ENCODE assay signal across 8 cellular contexts in the genomic region with DNA sequence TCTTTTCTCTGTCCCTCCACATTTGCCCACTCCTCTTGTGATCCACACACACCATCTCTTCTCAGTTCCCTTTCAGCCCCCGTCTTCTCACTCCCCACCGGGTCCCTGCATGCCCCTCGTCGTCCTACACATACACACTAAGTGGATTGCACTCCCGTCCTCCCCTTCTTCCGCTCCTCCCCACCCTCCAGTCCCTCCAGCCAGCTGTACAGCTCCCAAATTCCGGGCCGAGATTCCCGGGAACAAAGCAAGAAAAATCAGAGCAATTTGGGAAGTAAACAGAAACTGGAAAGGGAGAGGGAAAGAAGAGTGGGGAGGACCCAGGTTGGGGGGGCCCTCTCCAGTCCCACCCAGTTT. TPM values are rescaled to one million over a fixed set of nuclear protein-coding genes. Genes with fewer than 3 reads are reported as not detected.
DNase-seq lines count a peak whose midpoint lies in the region; ATAC-seq and TF ChIP-seq lines count a peak whose summit lies in the region.

No MANE protein-coding gene starts in this region.

- intact Hi-C loops in activated naive CD4-positive, alpha-beta T cell treated with anti-CD3 and anti-CD28 coated beads for 36 hours (cut with micrococcal nuclease) = loop anchor here (5.0 kb wide), 1 partner anchor 405 kb away; a partner anchor contains a TSS

- no peaks in the 10 kb centered on the region for H3K9me3 Mint-ChIP-seq in activated naive CD4-positive, alpha-beta T cell treated with anti-CD3 and anti-CD28 coated beads for 36 hours
- no peaks in the 10 kb centered on the region for H3K9me3 Mint-ChIP-seq in stimulated activated memory B cell treated with anti-CD40 and anti-IgM and Interleukin-4, amounts not matched to agents 10 μg/mL and 1 μg/mL and 100 μg/mL, for 72 hours

- H3K36me3 Mint-ChIP-seq in activated naive CD4-positive, alpha-beta T cell treated with anti-CD3 and anti-CD28 coated beads for 36 hours (ENCODE audit: low read depth) = no peaks in the 10 kb centered on the region
- H3K36me3 Mint-ChIP-seq in stimulated activated memory B cell treated with anti-CD40 and anti-IgM and Interleukin-4, amounts not matched to agents 10 μg/mL and 1 μg/mL and 100 μg/mL, for 72 hours = no peaks in the 10 kb centered on the region

- peaks cover 22% of the 10 kb centered on the region for H3K4me1 ChIP-seq in iPS-18a (ENCODE audit: control insufficient read depth, low read depth, low read length)

- ATAC-seq in stimulated activated memory B cell treated with anti-CD40 and anti-IgM and Interleukin-4, amounts not matched to agents 10 μg/mL and 1 μg/mL and 100 μg/mL, for 72 hours = no peak
- ATAC-seq in GM18909 (IDR thresholded peaks at IDR 0.05; ENCODE audit: poor library complexity, unreplicated experiment) = no peak

- peak overlapping the region; percentile 85 for H3K4me3 ChIP-seq in iPS-18a (ENCODE audit: low read length)

- H3K27ac Mint-ChIP-seq in activated naive CD4-positive, alpha-beta T cell treated with anti-CD3 and anti-CD28 coated beads for 36 hours = no peak overlapping the region
- peak overlapping the region; percentile 44 for H3K27ac Mint-ChIP-seq in stimulated activated memory B cell treated with anti-CD40 and anti-IgM and Interleukin-4, amounts not matched to agents 10 μg/mL and 1 μg/mL and 100 μg/mL, for 72 hours

- H3K27me3 Mint-ChIP-seq in activated naive CD4-positive, alpha-beta T cell treated with anti-CD3 and anti-CD28 coated beads for 36 hours (ENCODE audit: low read depth) = peaks cover 6% of the 10 kb centered on the region
- H3K27me3 Mint-ChIP-seq in stimulated activated memory B cell treated with anti-CD40 and anti-IgM and Interleukin-4, amounts not matched to agents 10 μg/mL and 1 μg/mL and 100 μg/mL, for 72 hours = peaks cover 15% of the 10 kb centered on the region

- 2 to 8% (median 5%) methylated on average over 9 of the region's 9 CpGs for WGBS in adipose tissue, 3 donors

- H3K9me3 ChIP-seq in iPS-18a (ENCODE audit: control insufficient read depth, low read depth, low read length) = no peaks in the 10 kb centered on the region

- peak overlapping the region; percentile 71 for H3K4me3 Mint-ChIP-seq in activated naive CD4-positive, alpha-beta T cell treated with anti-CD3 and anti-CD28 coated beads for 36 hours
- peak overlapping the region; percentile 69 for H3K4me3 Mint-ChIP-seq in stimulated activated memory B cell treated with anti-CD40 and anti-IgM and Interleukin-4, amounts not matched to agents 10 μg/mL and 1 μg/mL and 100 μg/mL, for 72 hours

- H3K27ac ChIP-seq in adipose tissue (ENCODE audit: low read depth, low read length) = peak overlapping the region; percentile 41
- no peak overlapping the region for H3K27ac ChIP-seq in iPS-18a (ENCODE audit: low read length)

- no peaks in the 10 kb centered on the region for H3K36me3 ChIP-seq in iPS-18a (ENCODE audit: control insufficient read depth, low read depth, low read length)

- no peak for TF ChIP-seq CTCF in GM20000 (IDR thresholded peaks at IDR 0.05; ENCODE audit: extremely low read depth, missing control alignments)

- CTCF ChIA-PET in activated naive CD4-positive, alpha-beta T cell treated with anti-CD3 and anti-CD28 coated beads for 36 hours (lab: Charles Lee) = interaction anchor here (9.4 kb wide), 1 partner anchor 25 kb away, joined by 360 read pairs; a partner anchor contains a TSS

- peak overlapping the region; percentile 20 for H3K9ac ChIP-seq in iPS-18a (ENCODE audit: low read length)

- no peak for DNase-seq in activated naive CD4-positive, alpha-beta T cell treated with anti-CD3 and anti-CD28 coated beads for 36 hours
- no peak for DNase-seq in activated naive CD4-positive, alpha-beta T cell treated with anti-CD3 and anti-CD28 coated beads, Interleukin-2, amount 50 U/mL, for 16 hours
- DNase-seq in DMS79 (lab: John Stamatoyannopoulos, UW) = no peak
- no peak for DNase-seq in GM20000 (ENCODE audit: low spot score)

- peaks cover 36% of the 10 kb centered on the region for H3K27me3 ChIP-seq in iPS-18a (ENCODE audit: control insufficient read depth, insufficient read depth, low read length)

- peaks cover 22% of the 10 kb centered on the region for H3K4me1 Mint-ChIP-seq in activated naive CD4-positive, alpha-beta T cell treated with anti-CD3 and anti-CD28 coated beads for 36 hours (ENCODE audit: low read depth)
- peaks cover 30% of the 10 kb centered on the region for H3K4me1 Mint-ChIP-seq in stimulated activated memory B cell treated with anti-CD40 and anti-IgM and Interleukin-4, amounts not matched to agents 10 μg/mL and 1 μg/mL and 100 μg/mL, for 72 hours

RNA-seq across cellular contexts. Expression of a gene that starts 0.3 kb away (rescaled TPM):
- 1 to 10 TPM; 3.7 to 6.4 TPM for total RNA-seq in activated naive CD4-positive, alpha-beta T cell treated with anti-CD3 and anti-CD28 coated beads for 36 hours
- 100 to 1,000 TPM in 1 of 3 donors, 10 to 100 TPM in 2; 21.8 to 437 (median 83.9) TPM for polyA plus RNA-seq in adipose tissue

RNA-seq across cellular contexts. Expression of a gene that starts 6.1 kb away (rescaled TPM):
- total RNA-seq in activated naive CD4-positive, alpha-beta T cell treated with anti-CD3 and anti-CD28 coated beads for 36 hours = under 1 TPM; 0.74 to 0.81 TPM
- polyA plus RNA-seq in adipose tissue = under 1 TPM in 2 of 3 donors, not detected in 1; 0.08 to 0.09 TPM

RNA-seq across cellular contexts. Expression of a gene that starts 18.0 kb away (rescaled TPM):
- 10 to 100 TPM; 20.1 to 20.2 TPM for total RNA-seq in activated naive CD4-positive, alpha-beta T cell treated with anti-CD3 and anti-CD28 coated beads for 36 hours
- 10 to 100 TPM; 26.9 to 66.7 (median 29.8) TPM for polyA plus RNA-seq in adipose tissue

RNA-seq across cellular contexts. Expression of a gene that starts 47.3 kb away (rescaled TPM):
- under 1 TPM; 0.37 to 0.67 TPM for total RNA-seq in activated naive CD4-positive, alpha-beta T cell treated with anti-CD3 and anti-CD28 coated beads for 36 hours
- polyA plus RNA-seq in adipose tissue = 100 to 1,000 TPM in 2 of 3 donors, 10 to 100 TPM in 1; 53.4 to 562 (median 225) TPM
